In the genomic region with DNA sequence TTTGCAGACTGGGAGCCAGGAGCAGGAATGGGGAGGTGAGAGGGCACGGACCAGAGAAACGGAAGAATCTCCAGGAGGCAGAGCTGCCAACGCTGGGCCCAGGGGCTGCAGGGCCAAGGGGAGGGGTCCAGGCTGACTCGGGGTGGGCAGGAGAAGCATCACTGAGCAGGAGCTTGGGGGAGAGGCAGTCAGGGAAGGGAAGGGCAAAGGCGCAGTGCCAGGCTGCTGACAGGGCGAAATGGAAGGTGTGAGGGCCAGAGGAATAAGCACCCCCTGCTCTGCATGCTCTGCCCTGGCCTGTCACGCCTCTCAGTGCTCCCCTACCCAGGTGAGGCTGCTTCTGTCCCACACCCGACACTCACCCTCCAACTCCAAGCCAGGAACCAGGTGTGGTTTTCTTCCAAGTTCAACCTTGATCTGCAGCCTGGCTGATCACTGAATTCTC, we compare ENCODE assay signal across 1 cellular context.
TF ChIP-seq lines count a peak whose summit lies in the region.

No MANE protein-coding gene starts in this region.

TF ChIP-seq in IMR-90, 13 proteins besides CTCF, POLR2A, EP300 and RAD21 (continued from another document):
- TF ChIP-seq, protein P1, sequence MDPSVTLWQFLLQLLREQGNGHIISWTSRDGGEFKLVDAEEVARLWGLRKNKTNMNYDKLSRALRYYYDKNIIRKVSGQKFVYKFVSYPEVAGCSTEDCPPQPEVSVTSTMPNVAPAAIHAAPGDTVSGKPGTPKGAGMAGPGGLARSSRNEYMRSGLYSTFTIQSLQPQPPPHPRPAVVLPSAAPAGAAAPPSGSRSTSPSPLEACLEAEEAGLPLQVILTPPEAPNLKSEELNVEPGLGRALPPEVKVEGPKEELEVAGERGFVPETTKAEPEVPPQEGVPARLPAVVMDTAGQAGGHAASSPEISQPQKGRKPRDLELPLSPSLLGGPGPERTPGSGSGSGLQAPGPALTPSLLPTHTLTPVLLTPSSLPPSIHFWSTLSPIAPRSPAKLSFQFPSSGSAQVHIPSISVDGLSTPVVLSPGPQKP (IDR thresholded peaks at IDR 0.05; ENCODE audit: borderline replicate concordance, low read depth, low read length): no peak
- TF ChIP-seq BHLHE40 (IDR thresholded peaks at IDR 0.05; ENCODE audit: low read depth, low read length) (no peak), USF2 (IDR thresholded peaks at IDR 0.05; ENCODE audit: low read depth, low read length) (no peak), SMC3 (IDR thresholded peaks at IDR 0.05; ENCODE audit: low read depth, low read length) (no peak), NFE2L2 (IDR thresholded peaks at IDR 0.05; ENCODE audit: low read depth, low read length) (no peak)
